In the genomic region with DNA sequence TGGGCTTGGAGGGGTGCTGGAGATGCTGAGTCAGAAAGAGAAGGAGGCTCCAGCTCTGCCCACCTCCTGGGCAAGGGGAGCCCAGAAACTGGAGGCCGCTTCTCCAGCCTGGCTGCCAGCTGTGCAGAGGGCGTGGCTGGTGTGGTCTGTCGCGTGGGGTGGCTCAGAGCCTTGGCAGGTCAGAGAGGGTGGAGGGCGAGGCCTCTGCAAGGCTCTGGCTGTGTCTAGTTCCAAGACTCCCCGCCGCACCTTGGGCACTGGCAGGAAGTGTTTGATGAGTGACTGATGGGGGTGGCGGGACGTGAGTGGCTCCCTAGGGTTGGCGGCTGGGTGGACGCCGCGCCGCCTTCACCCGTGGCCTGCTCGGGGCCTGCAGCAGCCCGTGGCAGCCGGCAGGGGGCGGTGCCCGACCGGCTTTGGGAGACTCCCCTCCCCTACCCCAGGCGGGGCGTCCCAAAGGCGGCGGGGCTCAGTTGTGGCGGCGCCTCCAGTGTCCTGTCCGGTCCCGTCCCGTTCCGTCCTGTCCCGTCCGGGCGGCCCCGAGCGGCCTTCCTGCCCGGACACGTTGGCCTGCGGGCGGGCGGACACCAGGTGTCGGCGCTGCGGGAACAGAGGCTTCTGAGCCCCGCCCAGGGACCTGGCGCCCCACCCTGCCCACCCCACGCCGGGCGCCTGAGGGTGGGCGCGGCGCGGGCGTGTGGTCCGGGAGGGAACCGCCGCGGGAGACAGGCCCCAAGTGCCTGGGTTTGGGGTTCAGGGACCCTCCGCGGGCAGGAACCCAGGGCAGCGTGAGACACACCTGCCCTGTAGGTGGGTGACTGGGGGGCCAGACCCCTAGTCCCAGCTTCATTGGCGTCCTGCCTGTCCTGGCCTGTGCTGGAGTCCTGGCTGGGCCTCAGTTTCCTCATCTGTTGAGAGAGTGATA, we compare ENCODE assay signal across 3 cellular contexts.
A peak's percentile ranks its signal among the peaks of the same experiment; 100 is the strongest.
TF ChIP-seq lines count a peak whose summit lies in the region.

No MANE protein-coding gene starts in this region.

TF ChIP-seq in A549, 52 proteins besides CTCF, POLR2A, EP300 and RAD21 (continues in another document):
- TF ChIP-seq, protein P1, sequence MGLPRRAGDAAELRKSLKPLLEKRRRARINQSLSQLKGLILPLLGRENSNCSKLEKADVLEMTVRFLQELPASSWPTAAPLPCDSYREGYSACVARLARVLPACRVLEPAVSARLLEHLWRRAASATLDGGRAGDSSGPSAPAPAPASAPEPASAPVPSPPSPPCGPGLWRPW (IDR thresholded peaks at IDR 0.05) = no peak
- TF ChIP-seq RCOR1 (IDR thresholded peaks at IDR 0.05; ENCODE audit: low read depth, low read length) (no peak), EHF (CRISPR knock-in tag; IDR thresholded peaks at IDR 0.05) (peak; percentile 93), CHD4 (IDR thresholded peaks at IDR 0.05; ENCODE audit: borderline replicate concordance) (no peak), SREBF2 (IDR thresholded peaks at IDR 0.05) (no peak), POLR2AphosphoS2 (conservative IDR thresholded peaks at IDR 0.05; ENCODE audit: low read length) (no peak), SMC3 (IDR thresholded peaks at IDR 0.05) (peak; percentile 79), EHMT2 (IDR thresholded peaks at IDR 0.05; ENCODE audit: low read depth) (no peak), RNF2 (IDR thresholded peaks at IDR 0.05; ENCODE audit: borderline replicate concordance, low read depth) (no peak), BHLHE40 (IDR thresholded peaks at IDR 0.05; ENCODE audit: low read depth, low read length) (no peak), JUNB (IDR thresholded peaks at IDR 0.05) (no peak), TFCP2L1 (CRISPR knock-in tag; IDR thresholded peaks at IDR 0.05) (0 out of 2 replicates have a peak, but pooled peaks have one; percentile 30), ZNF302 (CRISPR knock-in tag; IDR thresholded peaks at IDR 0.05) (no peak; the same call in 1 of the 2 replicates), CEBPB (IDR thresholded peaks at IDR 0.05) (no peak), MAFK (IDR thresholded peaks at IDR 0.05; ENCODE audit: partially characterized antibody) (peak; percentile 76), CHD2 (IDR thresholded peaks at IDR 0.05; ENCODE audit: low read length, partially characterized antibody) (no peak), GATA3 (IDR thresholded peaks at IDR 0.05; ENCODE audit: borderline replicate concordance) (peak; percentile 50; the same call in 1 of the 2 replicates), FOXS1 (CRISPR knock-in tag; IDR thresholded peaks at IDR 0.05) (peak; percentile 81), HEYL (CRISPR knock-in tag; IDR thresholded peaks at IDR 0.05) (peak; percentile 83; the same call in 1 of the 2 replicates)
- TF ChIP-seq, protein P2, sequence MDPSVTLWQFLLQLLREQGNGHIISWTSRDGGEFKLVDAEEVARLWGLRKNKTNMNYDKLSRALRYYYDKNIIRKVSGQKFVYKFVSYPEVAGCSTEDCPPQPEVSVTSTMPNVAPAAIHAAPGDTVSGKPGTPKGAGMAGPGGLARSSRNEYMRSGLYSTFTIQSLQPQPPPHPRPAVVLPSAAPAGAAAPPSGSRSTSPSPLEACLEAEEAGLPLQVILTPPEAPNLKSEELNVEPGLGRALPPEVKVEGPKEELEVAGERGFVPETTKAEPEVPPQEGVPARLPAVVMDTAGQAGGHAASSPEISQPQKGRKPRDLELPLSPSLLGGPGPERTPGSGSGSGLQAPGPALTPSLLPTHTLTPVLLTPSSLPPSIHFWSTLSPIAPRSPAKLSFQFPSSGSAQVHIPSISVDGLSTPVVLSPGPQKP (IDR thresholded peaks at IDR 0.05; ENCODE audit: low read depth, low read length) = no peak
- TF ChIP-seq, protein P3, sequence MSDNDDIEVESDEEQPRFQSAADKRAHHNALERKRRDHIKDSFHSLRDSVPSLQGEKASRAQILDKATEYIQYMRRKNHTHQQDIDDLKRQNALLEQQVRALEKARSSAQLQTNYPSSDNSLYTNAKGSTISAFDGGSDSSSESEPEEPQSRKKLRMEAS (IDR thresholded peaks at IDR 0.05) = peak; percentile 83
- TF ChIP-seq, protein P4, sequence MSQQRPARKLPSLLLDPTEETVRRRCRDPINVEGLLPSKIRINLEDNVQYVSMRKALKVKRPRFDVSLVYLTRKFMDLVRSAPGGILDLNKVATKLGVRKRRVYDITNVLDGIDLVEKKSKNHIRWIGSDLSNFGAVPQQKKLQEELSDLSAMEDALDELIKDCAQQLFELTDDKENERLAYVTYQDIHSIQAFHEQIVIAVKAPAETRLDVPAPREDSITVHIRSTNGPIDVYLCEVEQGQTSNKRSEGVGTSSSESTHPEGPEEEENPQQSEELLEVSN (IDR thresholded peaks at IDR 0.05; ENCODE audit: borderline replicate concordance, low read depth) = peak; percentile 66; the same call in 1 of the 2 replicates
- TF ChIP-seq, protein P5, sequence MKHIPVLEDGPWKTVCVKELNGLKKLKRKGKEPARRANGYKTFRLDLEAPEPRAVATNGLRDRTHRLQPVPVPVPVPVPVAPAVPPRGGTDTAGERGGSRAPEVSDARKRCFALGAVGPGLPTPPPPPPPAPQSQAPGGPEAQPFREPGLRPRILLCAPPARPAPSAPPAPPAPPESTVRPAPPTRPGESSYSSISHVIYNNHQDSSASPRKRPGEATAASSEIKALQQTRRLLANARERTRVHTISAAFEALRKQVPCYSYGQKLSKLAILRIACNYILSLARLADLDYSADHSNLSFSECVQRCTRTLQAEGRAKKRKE (CRISPR knock-in tag; IDR thresholded peaks at IDR 0.05; ENCODE audit: low read depth) = no peak; the same call in 1 of the 2 replicates

TF ChIP-seq in GM23338, 12 proteins besides CTCF, POLR2A, EP300 and RAD21:
- TF ChIP-seq, protein P6, sequence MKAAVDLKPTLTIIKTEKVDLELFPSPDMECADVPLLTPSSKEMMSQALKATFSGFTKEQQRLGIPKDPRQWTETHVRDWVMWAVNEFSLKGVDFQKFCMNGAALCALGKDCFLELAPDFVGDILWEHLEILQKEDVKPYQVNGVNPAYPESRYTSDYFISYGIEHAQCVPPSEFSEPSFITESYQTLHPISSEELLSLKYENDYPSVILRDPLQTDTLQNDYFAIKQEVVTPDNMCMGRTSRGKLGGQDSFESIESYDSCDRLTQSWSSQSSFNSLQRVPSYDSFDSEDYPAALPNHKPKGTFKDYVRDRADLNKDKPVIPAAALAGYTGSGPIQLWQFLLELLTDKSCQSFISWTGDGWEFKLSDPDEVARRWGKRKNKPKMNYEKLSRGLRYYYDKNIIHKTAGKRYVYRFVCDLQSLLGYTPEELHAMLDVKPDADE (IDR thresholded peaks at IDR 0.05) = no peak
- no peak for TF ChIP-seq NANOG (IDR thresholded peaks at IDR 0.05; ENCODE audit: borderline replicate concordance)
- no peak for TF ChIP-seq ZNF331 (CRISPR knock-in tag; IDR thresholded peaks at IDR 0.05; ENCODE audit: low read depth)
- no peak for TF ChIP-seq JUNB (IDR thresholded peaks at IDR 0.05; ENCODE audit: unreplicated experiment)
- TF ChIP-seq POLR2AphosphoS5 (IDR thresholded peaks at IDR 0.05; ENCODE audit: low read depth) = no peak
- TF ChIP-seq STAT1 (IDR thresholded peaks at IDR 0.05; ENCODE audit: unreplicated experiment) = no peak
- no peak for TF ChIP-seq ZNF114 (CRISPR knock-in tag; IDR thresholded peaks at IDR 0.05)

TF ChIP-seq in SK-N-SH treated with all-trans-retinoic acid at 6 μM for 48 hours, 23 proteins besides CTCF, POLR2A, EP300 and RAD21:
- TF ChIP-seq ZNF565 (CRISPR knock-in tag; conservative IDR thresholded peaks at IDR 0.05; ENCODE audit: low read depth) = no peak
TF ChIP-seq in SK-N-SH treated with all-trans-retinoic acid at 6 μM for 48 hours: peak in this region for 0.
